In the genomic region with DNA sequence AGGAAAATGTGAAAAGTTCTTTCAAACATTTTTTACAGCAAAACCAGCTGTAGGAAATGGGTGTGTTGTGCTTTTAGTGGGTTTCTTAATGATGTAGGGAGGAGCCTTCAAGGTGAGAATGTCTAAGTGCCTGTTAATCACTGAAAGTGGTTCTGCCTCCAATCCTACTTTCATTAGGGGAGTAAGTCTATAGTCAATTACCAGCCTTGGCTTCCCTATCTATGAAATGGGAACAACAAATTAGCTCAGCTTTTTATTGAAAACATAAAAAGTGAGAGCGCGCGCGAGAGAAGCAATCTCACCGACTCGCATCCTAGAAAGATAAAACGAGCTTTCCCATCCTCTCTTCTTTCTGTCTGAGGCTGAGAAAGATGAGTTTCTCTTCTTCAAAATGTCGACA, we compare ENCODE assay signal across 26 cellular contexts.
"Had no signal": no experiment of that assay in that cellular context is flagged by ENCODE, and none has a peak within 500 bp of the region (broad histone marks: within the 10 kb centered on the region; RNA-seq: fewer than 3 reads in every experiment).

No MANE protein-coding gene starts in this region.

- DNase-seq: cortex of kidney; effector CD4-positive, alpha-beta T cell; foreskin fibroblast; gastrocnemius medialis; head of caudate nucleus; naive B cell; right lobe of liver; small intestine; stimulated activated CD4-positive, alpha-beta T cell treated with anti-CD3 and anti-CD28 coated beads, Interleukin-15, amount 100 ng/mL, for 24 hours; stimulated activated CD4-positive, alpha-beta T cell treated with anti-CD3 and anti-CD28 coated beads, Interleukin-4, amount 100 ng/mL, for 1 hour; stimulated activated CD8-positive, alpha-beta memory T cell treated with anti-CD3 and anti-CD28 coated beads, Interleukin-4, amount 100 ng/mL, for 48 hours; stimulated activated naive CD4-positive, alpha-beta T cell; stimulated activated naive CD8-positive, alpha-beta T cell treated with anti-CD3 and anti-CD28 coated beads, Interleukin-15, amount 100 ng/mL, for 72 hours; transverse colon; upper lobe of right lung had no signal

- FAIRE-seq: keratinocyte, small intestine had no signal

- H3K4me1 Mint-ChIP-seq: memory B cell; naive B cell; stimulated activated naive CD8-positive, alpha-beta T cell treated with anti-CD3 and anti-CD28 coated beads, Interleukin-15, amount 100 ng/mL, for 72 hours had no signal

- H3K27me3 ChIP-seq: right lobe of liver, vagina had no signal

- H3K4me1 ChIP-seq: gastrocnemius medialis, parathyroid adenoma, right lobe of liver, suprapubic skin, transverse colon, upper lobe of right lung, vagina had no signal

- H3K9ac ChIP-seq: parathyroid adenoma had no signal

- H3K36me3 Mint-ChIP-seq: memory B cell had no signal

- H3K27ac ChIP-seq: epithelial cell of prostate, gastrocnemius medialis, parathyroid adenoma, right lobe of liver, suprapubic skin, transverse colon, upper lobe of right lung, vagina had no signal

- ATAC-seq: esophagus mucosa; gastrocnemius medialis; natural killer cell treated with Interleukin-12 subunit alpha and Interleukin-12 subunit beta and Interleukin-15 and Interleukin-18, amount 100 ng/mL, for 72 hours; right lobe of liver; stimulated activated naive CD8-positive, alpha-beta T cell treated with anti-CD3 and anti-CD28 coated beads, Interleukin-15, amount 100 ng/mL, for 72 hours; upper lobe of right lung had no signal

- H3K9me3 Mint-ChIP-seq: natural killer cell treated with Interleukin-12 subunit alpha and Interleukin-12 subunit beta and Interleukin-15 and Interleukin-18, amount 100 ng/mL, for 72 hours had no signal

- H3K4me3 ChIP-seq: gastrocnemius medialis, lung, right lobe of liver, suprapubic skin, transverse colon, upper lobe of right lung, vagina had no signal

- H3K27ac Mint-ChIP-seq: memory B cell; naive B cell; natural killer cell treated with Interleukin-12 subunit alpha and Interleukin-12 subunit beta and Interleukin-15 and Interleukin-18, amount 100 ng/mL, for 72 hours; progenitor cell of endocrine pancreas; stimulated activated naive CD8-positive, alpha-beta T cell treated with anti-CD3 and anti-CD28 coated beads, Interleukin-15, amount 100 ng/mL, for 72 hours had no signal

- H3K79me2 ChIP-seq: parathyroid adenoma had no signal

- H2AFZ ChIP-seq: parathyroid adenoma had no signal

- H3K36me3 ChIP-seq: gastrocnemius medialis, right lobe of liver, suprapubic skin, transverse colon, upper lobe of right lung, vagina had no signal

- H3K4me3 Mint-ChIP-seq: memory B cell; naive B cell; natural killer cell treated with Interleukin-12 subunit alpha and Interleukin-12 subunit beta and Interleukin-15 and Interleukin-18, amount 100 ng/mL, for 72 hours; neural crest cell; stimulated activated naive CD8-positive, alpha-beta T cell treated with anti-CD3 and anti-CD28 coated beads, Interleukin-15, amount 100 ng/mL, for 72 hours had no signal

- H3K9me3 ChIP-seq: gastrocnemius medialis, right lobe of liver, suprapubic skin, transverse colon, upper lobe of right lung, vagina had no signal
